27 cellular contexts compared by ENCODE assay signal in the genomic region with DNA sequence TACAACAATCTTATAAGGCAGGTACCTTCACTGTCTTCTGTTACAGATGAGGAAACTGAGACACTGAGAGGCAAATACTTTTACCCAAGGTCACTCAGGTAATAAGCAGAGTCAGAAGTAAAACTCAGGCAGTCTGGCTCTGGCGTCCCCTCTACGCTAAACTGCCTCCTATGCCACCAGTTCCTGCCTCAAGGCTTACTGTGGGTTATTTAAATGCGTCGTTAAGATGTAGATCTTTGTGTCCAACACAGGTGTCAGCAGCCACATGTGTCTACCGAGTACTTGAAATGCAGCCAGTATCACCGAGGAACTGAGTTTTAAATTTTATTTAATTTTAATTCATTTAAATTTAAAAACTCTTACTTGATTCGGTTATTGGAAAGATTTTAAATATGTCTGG. TPM values are rescaled to one million over a fixed set of nuclear protein-coding genes. Genes with fewer than 3 reads are reported as not detected.
"Had no signal": no experiment of that assay in that cellular context is flagged by ENCODE, and none has a peak within 500 bp of the region (broad histone marks: within the 10 kb centered on the region; RNA-seq: fewer than 3 reads in every experiment).

No MANE protein-coding gene starts in this region.

- H3K9me3 ChIP-seq: SK-N-SH had no signal

- H3K4me2 ChIP-seq: SK-N-SH had no signal

- DNase-seq: IMR-90; KBM-7; MM.1S; NCI-H1092 treated with DMSO at 0.1 percent for 48 hours; NCI-H1436; NCI-H187; NCI-H2029; NCI-H2081 treated with DMSO at 0.1 percent for 48 hours; NCI-H2171; NCI-H226; NCI-H446; NCI-H510A; NCI-H524 treated with DMSO at 0.1 percent for 48 hours; NCI-H748 treated with DMSO at 0.1 percent for 48 hours; NK-92 treated with Interleukin-12 subunit alpha and Interleukin-12 subunit beta, amount 100 ng/mL, for 24 hours; PC-3; SHP77; SK-N-SH; SW 1271; T-cell had no signal

- H3K27ac ChIP-seq: RWPE1 had no signal

- ATAC-seq: HepG2, Panc1, PC-3 had no signal

RNA-seq across cellular contexts. Expression of gene HAS1, which starts 1.9 kb away (rescaled TPM):
- total RNA-seq: HepG2, HT1080, IMR-90, M059J, OCI-LY7, PC-3, SK-MEL-5, T-cell had no signal
- polyA plus RNA-seq: IMR-90, SK-N-SH had no signal

RNA-seq across cellular contexts. Expression of gene FPR1, which starts 29.8 kb away (rescaled TPM):
- total RNA-seq: HepG2, IMR-90, OCI-LY7, SK-MEL-5 had no signal
- polyA plus RNA-seq: HepG2, IMR-90, SK-N-SH had no signal

RNA-seq across cellular contexts. Expression of gene FPR2, which starts 39.1 kb away (rescaled TPM):
- total RNA-seq: HepG2, IMR-90, M059J, OCI-LY7, PC-3, SK-MEL-5, T-cell had no signal
- polyA plus RNA-seq: HepG2, IMR-90, SK-N-SH had no signal
